22 cellular contexts compared by ENCODE assay signal in the genomic region with DNA sequence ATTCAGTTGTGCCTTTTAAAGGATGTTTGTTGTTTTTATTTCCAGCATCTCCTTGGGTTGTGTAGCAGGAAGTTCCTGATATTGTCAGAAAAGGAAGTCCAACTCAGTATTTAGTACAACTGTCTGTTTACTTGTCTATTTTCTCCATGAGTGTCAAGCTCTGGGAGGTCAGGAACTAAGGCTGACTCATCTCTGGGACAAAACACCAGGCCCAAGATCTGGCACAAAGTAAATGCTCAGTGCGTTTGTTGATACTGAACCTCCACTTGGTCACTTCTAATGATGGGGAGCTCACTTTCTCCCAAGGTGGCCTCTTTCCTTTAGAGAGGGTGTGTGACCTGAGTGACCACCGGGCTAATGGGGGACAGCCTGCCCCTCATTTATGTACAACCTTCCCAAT. TPM values are rescaled to one million over a fixed set of nuclear protein-coding genes. Genes with fewer than 3 reads are reported as not detected.
DNase-seq lines count a peak whose midpoint lies in the region; ATAC-seq and TF ChIP-seq lines count a peak whose summit lies in the region.
"Had no signal": no experiment of that assay in that cellular context is flagged by ENCODE, and none has a peak within 500 bp of the region (broad histone marks: within the 10 kb centered on the region; RNA-seq: fewer than 3 reads in every experiment).

No MANE protein-coding gene starts in this region.

- no peak overlapping the region for H3K27ac Mint-ChIP-seq in HFFc6
- H3K27ac Mint-ChIP-seq: CD8-positive, alpha-beta T cell; endodermal cell; stimulated activated memory B cell treated with anti-CD40 and anti-IgM and Interleukin-4, amounts not matched to agents 10 μg/mL and 1 μg/mL and 100 μg/mL, for 72 hours had no signal

- H3K36me3 ChIP-seq in IMR-90 (ENCODE audit: control insufficient read depth, insufficient read depth, low read length): no peaks in the 10 kb centered on the region
- H3K36me3 ChIP-seq in brain microvascular endothelial cell (replicated peaks): no peaks in the 10 kb centered on the region
- H3K36me3 ChIP-seq in left lung: no peaks in the 10 kb centered on the region
- H3K36me3 ChIP-seq: heart right ventricle, MG63 had no signal

- no peak overlapping the region for H3K14ac ChIP-seq in IMR-90 (replicated peaks; ENCODE audit: low read depth, low read length)

- no peak overlapping the region for H2AK9ac ChIP-seq in IMR-90 (replicated peaks; ENCODE audit: low read depth, low read length, poor library complexity)

- ATAC-seq in IMR-90 (ENCODE audit: low read depth) (peak; percentile 21; the same call in 1 of the 2 replicates), left lung (peak; percentile 30), HG03135 (IDR thresholded peaks at IDR 0.05; ENCODE audit: unreplicated experiment) (no peak)
- ATAC-seq: CD8-positive, alpha-beta T cell; sciatic nerve; stimulated activated memory B cell treated with anti-CD40 and anti-IgM and Interleukin-4, amounts not matched to agents 10 μg/mL and 1 μg/mL and 100 μg/mL, for 72 hours; T-cell had no signal

- CTCF ChIA-PET in IMR-90 (lab: Yijun Ruan, JAX): interaction anchor here (0.6 kb wide), 1 partner anchor 13 kb away, joined by 3 read pairs; no protein-coding TSS in a partner anchor

- H3K18ac ChIP-seq in IMR-90 (ENCODE audit: low read depth, low read length): no peak overlapping the region

- no peaks in the 10 kb centered on the region for H3K9me3 Mint-ChIP-seq in HFFc6
- H3K9me3 Mint-ChIP-seq: CD8-positive, alpha-beta T cell; endodermal cell; stimulated activated memory B cell treated with anti-CD40 and anti-IgM and Interleukin-4, amounts not matched to agents 10 μg/mL and 1 μg/mL and 100 μg/mL, for 72 hours; T-cell had no signal

- H3K9ac ChIP-seq in IMR-90 (ENCODE audit: low read depth, low read length): no peak overlapping the region

- TF ChIP-seq POLR2A in IMR-90 (IDR thresholded peaks at IDR 0.05; ENCODE audit: low read depth, low read length): no peak

- peak; percentile 52 for DNase-seq in DMS53 (lab: John Stamatoyannopoulos, UW)
- no peak for DNase-seq in IMR-90
- DNase-seq in brain microvascular endothelial cell: peak; percentile 25
- DNase-seq in left lung: no peak
- no peak for DNase-seq in midbrain (lab: John Stamatoyannopoulos, UW)
- no peak for DNase-seq in HFFc6
- no peak for DNase-seq in NCI-H510A (lab: John Stamatoyannopoulos, UW)
- DNase-seq: activated CD4-positive, alpha-beta T cell treated with anti-CD3 and anti-CD28 coated beads, Interleukin-2, amount 50 U/mL, for 48 hours; activated naive CD4-positive, alpha-beta T cell; anterior cingulate cortex; CD8-positive, alpha-beta T cell; endodermal cell; heart right ventricle; MG63; NCI-H1930; occipital lobe; SHP77; T-cell had no signal

- BruUV-seq in IMR-90 (replicated peaks; lab: Mats Ljungman, UMichigan): no TSS peak

- in situ Hi-C loops in IMR-90 (cut with MboI; ENCODE audit: low sequenced_read_pairs) (no loop called here), brain microvascular endothelial cell (cut with HindIII; ENCODE audit: low pct_ligation_motif_present, low sequenced_read_pairs) (no loop called here)

- H4K20me1 ChIP-seq in IMR-90 (ENCODE audit: insufficient read depth, low read length): no peaks in the 10 kb centered on the region

- H3K27ac ChIP-seq in IMR-90 (ENCODE audit: insufficient read depth, low read length): no peak overlapping the region
- no peak overlapping the region for H3K27ac ChIP-seq in brain microvascular endothelial cell
- no peak overlapping the region for H3K27ac ChIP-seq in left lung

- intact Hi-C loops in IMR-90 (cut with micrococcal nuclease): no loop called here
- intact Hi-C loops in left lung (cut with DNase I): no loop called here

- H3K9me3 ChIP-seq in IMR-90 (ENCODE audit: control insufficient read depth, insufficient read depth, low read length): no peaks in the 10 kb centered on the region
- no peaks in the 10 kb centered on the region for H3K9me3 ChIP-seq in left lung
- H3K9me3 ChIP-seq: heart right ventricle, MG63 had no signal

- POLR2A ChIA-PET in IMR-90 (lab: Charles Lee; ENCODE audit: unreplicated experiment): no interaction called here

- H4K5ac ChIP-seq in IMR-90 (ENCODE audit: low read depth, low read length): no peak overlapping the region

- no peaks in the 10 kb centered on the region for H3K4me1 Mint-ChIP-seq in HFFc6 (ENCODE audit: low read depth)
- H3K4me1 Mint-ChIP-seq: endodermal cell; stimulated activated memory B cell treated with anti-CD40 and anti-IgM and Interleukin-4, amounts not matched to agents 10 μg/mL and 1 μg/mL and 100 μg/mL, for 72 hours; T-cell had no signal

- no peak overlapping the region for H3K4me3 Mint-ChIP-seq in HFFc6
- H3K4me3 Mint-ChIP-seq: CD8-positive, alpha-beta T cell; endodermal cell; stimulated activated memory B cell treated with anti-CD40 and anti-IgM and Interleukin-4, amounts not matched to agents 10 μg/mL and 1 μg/mL and 100 μg/mL, for 72 hours; T-cell had no signal

- no peak overlapping the region for H3K56ac ChIP-seq in IMR-90 (ENCODE audit: extremely low read depth, insufficient read depth, low read length)

- H3K27me3 Mint-ChIP-seq in HFFc6 (ENCODE audit: insufficient read depth): peaks cover 10% of the 10 kb centered on the region
- H3K27me3 Mint-ChIP-seq: stimulated activated memory B cell treated with anti-CD40 and anti-IgM and Interleukin-4, amounts not matched to agents 10 μg/mL and 1 μg/mL and 100 μg/mL, for 72 hours; T-cell had no signal

- dilution Hi-C loops in IMR-90 (cut with HindIII; ENCODE audit: low sequenced_read_pairs, unreplicated experiment): no loop called here

- WGBS in IMR-90 (ENCODE audit: extremely low coverage in 2 of 2, insufficient read length in 1 of 2), 2 experiments: no CpG with 5 or more reads among the region's 2 CpGs

- H2BK15ac ChIP-seq in IMR-90 (ENCODE audit: low read depth, low read length): no peak overlapping the region

- no peak overlapping the region for H4K91ac ChIP-seq in IMR-90 (ENCODE audit: insufficient read depth, low read depth, low read length)

- no peak overlapping the region for H3K23ac ChIP-seq in IMR-90 (ENCODE audit: low read depth, low read length)

- H2BK5ac ChIP-seq in IMR-90 (ENCODE audit: low read depth, low read length, poor library complexity, severe bottlenecking): no peak overlapping the region

- H3K4me3 ChIP-seq in IMR-90 (ENCODE audit: insufficient read depth, low read depth, low read length): no peak overlapping the region
- no peak overlapping the region for H3K4me3 ChIP-seq in brain microvascular endothelial cell (ENCODE audit: low read depth, low read length)
- H3K4me3 ChIP-seq in left lung: no peak overlapping the region
- H3K4me3 ChIP-seq: heart right ventricle, lung, MG63 had no signal

- no peak overlapping the region for H2BK20ac ChIP-seq in IMR-90 (ENCODE audit: low read depth, low read length)

- H3K4me1 ChIP-seq in IMR-90 (ENCODE audit: control insufficient read depth, insufficient read depth, low read length): no peaks in the 10 kb centered on the region
- H3K4me1 ChIP-seq in left lung: peaks cover 0 to 15% of the 10 kb centered on the region in 2 donors

- H3K36me3 Mint-ChIP-seq in HFFc6 (ENCODE audit: low read depth): no peaks in the 10 kb centered on the region
- H3K36me3 Mint-ChIP-seq: CD8-positive, alpha-beta T cell; stimulated activated memory B cell treated with anti-CD40 and anti-IgM and Interleukin-4, amounts not matched to agents 10 μg/mL and 1 μg/mL and 100 μg/mL, for 72 hours; T-cell had no signal

- H3K4ac ChIP-seq in IMR-90 (ENCODE audit: low read depth, low read length): no peak overlapping the region

- no peak overlapping the region for H2AFZ ChIP-seq in IMR-90 (replicated peaks; ENCODE audit: low read length, poor library complexity)

- no peaks in the 10 kb centered on the region for H3K79me1 ChIP-seq in IMR-90 (ENCODE audit: low read depth in 1 of 2, low read length in 2 of 2)

- no peak overlapping the region for H4K8ac ChIP-seq in IMR-90 (ENCODE audit: low read depth in 2 of 2, low read length in 2 of 2)

- H2BK120ac ChIP-seq in IMR-90 (ENCODE audit: low read depth, low read length): no peak overlapping the region

- TF ChIP-seq CTCF in IMR-90 (conservative IDR thresholded peaks at IDR 0.05; ENCODE audit: low read depth, low read length): no peak
- TF ChIP-seq CTCF in brain microvascular endothelial cell (IDR thresholded peaks at IDR 0.05; ENCODE audit: low read depth, low read length, missing control alignments): no peak
- no peak for TF ChIP-seq CTCF in left lung (IDR thresholded peaks at IDR 0.05)
- TF ChIP-seq CTCF in HFFc6 (IDR thresholded peaks at IDR 0.05): no peak

- H2AK5ac ChIP-seq in IMR-90 (ENCODE audit: low read depth, low read length): no peak overlapping the region

- no peak for TF ChIP-seq RAD21 in IMR-90 (IDR thresholded peaks at IDR 0.05; ENCODE audit: low read length)

- no peaks in the 10 kb centered on the region for H3K27me3 ChIP-seq in IMR-90 (ENCODE audit: control insufficient read depth, insufficient read depth, low read length)
- no peaks in the 10 kb centered on the region for H3K27me3 ChIP-seq in brain microvascular endothelial cell (replicated peaks)
- H3K27me3 ChIP-seq in left lung: no peaks in the 10 kb centered on the region
- H3K27me3 ChIP-seq: heart right ventricle, MG63 had no signal

- H3K4me2 ChIP-seq in IMR-90 (ENCODE audit: low read depth, low read length): no peak overlapping the region

- no peaks in the 10 kb centered on the region for H3K9me1 ChIP-seq in IMR-90 (ENCODE audit: insufficient read depth, low read length)

TF ChIP-seq in IMR-90, 13 proteins besides CTCF, POLR2A, EP300 and RAD21 (continues in another document):
- TF ChIP-seq, protein P1, sequence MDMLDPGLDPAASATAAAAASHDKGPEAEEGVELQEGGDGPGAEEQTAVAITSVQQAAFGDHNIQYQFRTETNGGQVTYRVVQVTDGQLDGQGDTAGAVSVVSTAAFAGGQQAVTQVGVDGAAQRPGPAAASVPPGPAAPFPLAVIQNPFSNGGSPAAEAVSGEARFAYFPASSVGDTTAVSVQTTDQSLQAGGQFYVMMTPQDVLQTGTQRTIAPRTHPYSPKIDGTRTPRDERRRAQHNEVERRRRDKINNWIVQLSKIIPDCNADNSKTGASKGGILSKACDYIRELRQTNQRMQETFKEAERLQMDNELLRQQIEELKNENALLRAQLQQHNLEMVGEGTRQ (IDR thresholded peaks at IDR 0.05; ENCODE audit: low read depth, low read length): no peak

RNA-seq across cellular contexts. Expression of gene PIGU, which starts 12.6 kb away (rescaled TPM):
- total RNA-seq in IMR-90 (2012; rRNA removed): 11.1 and 16.1 TPM in 2 replicates
- 31.1 and 32.4 TPM in 2 replicates for polyA plus RNA-seq in IMR-90 (2012; rRNA removed)
- polyA plus RNA-seq in IMR-90 (2012; cell fraction: cytosol; rRNA removed): 18.5 and 21.3 TPM in 2 replicates
- polyA plus RNA-seq in IMR-90 (2012; cell fraction: nucleus; rRNA removed; ENCODE audit: low replicate concordance): 9.5 and 16.5 TPM in 2 replicates
- total RNA-seq in left lung: 10 to 100 TPM; 17.0 to 18.9 TPM
- total RNA-seq in HFFc6 (2021; fragmentation: NEBNext Ultra II Directional; extraction: Animal tissue kit (Norgen Biotek cat#: 25700)): 10 to 100 TPM; 22.5 to 28.9 (median 24.9) TPM

RNA-seq across cellular contexts. Expression of gene TP53INP2, which starts 14.7 kb away (rescaled TPM):
- 1.1 and 1.3 TPM in 2 replicates for total RNA-seq in IMR-90 (2012; rRNA removed)
- polyA plus RNA-seq in IMR-90 (2012; rRNA removed): 6.8 and 7.4 TPM in 2 replicates
- 4.7 and 5.8 TPM in 2 replicates for polyA plus RNA-seq in IMR-90 (2012; cell fraction: cytosol; rRNA removed)
- polyA plus RNA-seq in IMR-90 (2012; cell fraction: nucleus; rRNA removed; ENCODE audit: low replicate concordance): 19.6 and 42.6 TPM in 2 replicates
- total RNA-seq in left lung: 10 to 100 TPM; 13.2 to 41.5 TPM
- 10 to 100 TPM; 14.2 to 23.8 (median 21.3) TPM for total RNA-seq in HFFc6 (2021; fragmentation: NEBNext Ultra II Directional; extraction: Animal tissue kit (Norgen Biotek cat#: 25700))

Comparison
In these comparisons a context has a peak if more than half of its experiments do, and no peak if none do; other contexts are left out.
1. DNase-seq: peak in DMS53 (single experiment) and brain microvascular endothelial cell (single experiment); none in IMR-90 (single experiment), left lung (0 of 2), midbrain (single experiment), HFFc6 (single experiment) and NCI-H510A (single experiment).